16 cellular contexts compared by ENCODE assay signal in the genomic region with DNA sequence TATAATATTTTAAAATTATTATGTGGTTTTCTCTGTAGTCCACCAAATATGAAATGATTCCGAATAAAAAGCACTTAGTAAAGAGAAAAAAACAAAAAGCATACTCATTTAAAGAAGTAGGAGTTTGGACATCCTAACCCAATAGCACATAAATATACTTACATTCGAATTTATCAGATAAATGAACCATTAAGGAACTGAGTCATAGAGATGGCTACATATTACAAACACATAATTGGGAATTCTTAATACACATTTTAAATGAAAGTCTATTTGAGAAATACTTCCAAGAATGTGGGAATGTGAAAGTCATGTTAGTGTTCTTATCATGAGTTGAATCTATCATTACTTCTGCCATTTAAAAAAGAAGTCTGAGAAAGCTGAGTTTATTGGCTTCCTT.
DNase-seq lines count a peak whose midpoint lies in the region; ATAC-seq, FAIRE-seq and TF ChIP-seq lines count a peak whose summit lies in the region.
"Had no signal": no experiment of that assay in that cellular context is flagged by ENCODE, and none has a peak within 500 bp of the region (broad histone marks: within the 10 kb centered on the region; RNA-seq: fewer than 3 reads in every experiment).

No MANE protein-coding gene starts in this region.

- ATAC-seq in activated naive CD8-positive, alpha-beta T cell treated with anti-CD3 and anti-CD28 coated beads, Interleukin-2, amount 50 U/mL, for 24 hours = no peak
- no peak for ATAC-seq in HG03175 (IDR thresholded peaks at IDR 0.05; ENCODE audit: unreplicated experiment)

- no peaks in the 10 kb centered on the region for H3K27me3 ChIP-seq in subcutaneous abdominal adipose tissue (ENCODE audit: control insufficient read depth in 5 of 5, insufficient read depth in 4 of 5, low read length in 5 of 5)
- H3K27me3 ChIP-seq: heart left ventricle, suprapubic skin, upper lobe of right lung had no signal

- peaks cover 0 to 3% (median 0%) of the 10 kb centered on the region in 5 donors for H3K4me1 ChIP-seq in subcutaneous abdominal adipose tissue (ENCODE audit: control insufficient read depth in 5 of 5, insufficient read depth in 5 of 5, low read length in 5 of 5)

- H3K27ac ChIP-seq in subcutaneous abdominal adipose tissue (ENCODE audit: low read depth, low read length) = peak overlapping the region; percentile 10
- H3K27ac ChIP-seq: epithelial cell of prostate, suprapubic skin, upper lobe of right lung had no signal

- no peaks in the 10 kb centered on the region for H3K27me3 Mint-ChIP-seq in activated naive CD8-positive, alpha-beta T cell
- no peaks in the 10 kb centered on the region for H3K27me3 Mint-ChIP-seq in activated naive CD8-positive, alpha-beta T cell treated with anti-CD3 and anti-CD28 coated beads, Interleukin-2, amount 50 U/mL, for 24 hours
- H3K27me3 Mint-ChIP-seq in HFFc6 (ENCODE audit: insufficient read depth) = no peaks in the 10 kb centered on the region

- H3K4me3 Mint-ChIP-seq in activated naive CD8-positive, alpha-beta T cell = no peak overlapping the region
- no peak overlapping the region for H3K4me3 Mint-ChIP-seq in activated naive CD8-positive, alpha-beta T cell treated with anti-CD3 and anti-CD28 coated beads, Interleukin-2, amount 50 U/mL, for 24 hours
- H3K4me3 Mint-ChIP-seq in HFFc6 = no peak overlapping the region
- H3K4me3 Mint-ChIP-seq: neural crest cell had no signal

- no peak overlapping the region for H3K4me3 ChIP-seq in subcutaneous abdominal adipose tissue (ENCODE audit: low read depth in 1 of 5, low read length in 5 of 5)
- H3K4me3 ChIP-seq: GM12878, heart left ventricle, lung, suprapubic skin, upper lobe of right lung had no signal

- peaks cover 61 to 79% (median 69%) of the 10 kb centered on the region in 5 donors for H3K36me3 ChIP-seq in subcutaneous abdominal adipose tissue (ENCODE audit: control insufficient read depth in 5 of 5, insufficient read depth in 5 of 5, low read length in 5 of 5)

- H3K9me3 Mint-ChIP-seq in activated naive CD8-positive, alpha-beta T cell (ENCODE audit: low read depth) = no peaks in the 10 kb centered on the region
- H3K9me3 Mint-ChIP-seq in activated naive CD8-positive, alpha-beta T cell treated with anti-CD3 and anti-CD28 coated beads, Interleukin-2, amount 50 U/mL, for 24 hours = no peaks in the 10 kb centered on the region
- no peaks in the 10 kb centered on the region for H3K9me3 Mint-ChIP-seq in HFFc6
- H3K9me3 Mint-ChIP-seq: neural crest cell had no signal

- FAIRE-seq in frontal cortex (lab: Jason Lieb, UNC) = peak; percentile 37

- peak overlapping the region; percentile 82 for H3K27ac Mint-ChIP-seq in activated naive CD8-positive, alpha-beta T cell
- H3K27ac Mint-ChIP-seq in activated naive CD8-positive, alpha-beta T cell treated with anti-CD3 and anti-CD28 coated beads, Interleukin-2, amount 50 U/mL, for 24 hours = no peak overlapping the region
- peak overlapping the region; percentile 54; the same call in 1 of the 2 replicates for H3K27ac Mint-ChIP-seq in HFFc6

- no peak for TF ChIP-seq CTCF in HFFc6 (IDR thresholded peaks at IDR 0.05)

- H3K36me3 Mint-ChIP-seq in activated naive CD8-positive, alpha-beta T cell = peaks cover 13% of the 10 kb centered on the region
- peaks cover 28% of the 10 kb centered on the region for H3K36me3 Mint-ChIP-seq in activated naive CD8-positive, alpha-beta T cell treated with anti-CD3 and anti-CD28 coated beads, Interleukin-2, amount 50 U/mL, for 24 hours (ENCODE audit: low read depth)
- peaks cover 5% of the 10 kb centered on the region for H3K36me3 Mint-ChIP-seq in HFFc6 (ENCODE audit: low read depth)

- H3K4me1 Mint-ChIP-seq in activated naive CD8-positive, alpha-beta T cell (ENCODE audit: low read depth) = peaks cover 8% of the 10 kb centered on the region
- peaks cover 17% of the 10 kb centered on the region for H3K4me1 Mint-ChIP-seq in activated naive CD8-positive, alpha-beta T cell treated with anti-CD3 and anti-CD28 coated beads, Interleukin-2, amount 50 U/mL, for 24 hours
- H3K4me1 Mint-ChIP-seq in HFFc6 (ENCODE audit: low read depth) = peaks cover 20% of the 10 kb centered on the region

- no peaks in the 10 kb centered on the region for H3K9me3 ChIP-seq in subcutaneous abdominal adipose tissue (ENCODE audit: control insufficient read depth in 5 of 5, low read length in 5 of 5)
- H3K9me3 ChIP-seq: heart left ventricle, suprapubic skin, upper lobe of right lung had no signal

- H3K9ac ChIP-seq in subcutaneous abdominal adipose tissue (ENCODE audit: low read length in 5 of 5) = no peak overlapping the region

- no peak for DNase-seq in activated naive CD8-positive, alpha-beta T cell treated with anti-CD3 and anti-CD28 coated beads, Interleukin-2, amount 50 U/mL, for 24 hours
- DNase-seq in HFFc6 (peak; percentile 8), frontal cortex (ENCODE audit: low spot score in 2 of 2) (no peak), NOMO-1 treated with DMSO at 0.1 percent for 48 hours (lab: John Stamatoyannopoulos, UW; ENCODE audit: unreplicated experiment) (no peak), DMS114 treated with DMSO at 0.1 percent for 48 hours (lab: John Stamatoyannopoulos, UW; ENCODE audit: unreplicated experiment) (no peak)
- DNase-seq: activated CD8-positive, alpha-beta memory T cell treated with anti-CD3 and anti-CD28 coated beads, Interleukin-2, amount 50 U/mL, for 48 hours; upper lobe of right lung had no signal
